In genomic region chr4:16155503-16156169, GRCh38 we compare ENCODE assay signal across 15 cellular contexts.
DNase-seq lines count a peak whose midpoint lies in the region; ATAC-seq and TF ChIP-seq lines count a peak whose summit lies in the region.
"Had no signal": no experiment of that assay in that cellular context is flagged by ENCODE, and none has a peak within 500 bp of the region (broad histone marks: within the 10 kb centered on the region; RNA-seq: fewer than 3 reads in every experiment).

No MANE protein-coding gene starts in this region.

- peak overlapping the region; percentile 32 for H2AK5ac ChIP-seq in mesenchymal stem cell (ENCODE audit: low read length, severe bottlenecking)

- no peak overlapping the region for H2BK5ac ChIP-seq in mesenchymal stem cell (ENCODE audit: low read depth, low read length, poor library complexity, severe bottlenecking)

- H3K4me2 ChIP-seq in mesenchymal stem cell (ENCODE audit: low read length, poor library complexity, severe bottlenecking), result no peak overlapping the region

- peak overlapping the region in 1 of 2 experiments; percentile 61 for H3K18ac ChIP-seq in mesenchymal stem cell (ENCODE audit: low read depth in 1 of 2, low read length in 2 of 2)

- H2AFZ ChIP-seq in mesenchymal stem cell (ENCODE audit: low read depth, low read length), result no peak overlapping the region

- H3K4me1 ChIP-seq in mesenchymal stem cell (ENCODE audit: control insufficient read depth, insufficient read depth, low read depth, low read length) (peaks cover 6% of the 10 kb centered on the region), endodermal cell (ENCODE audit: control insufficient read depth, insufficient read depth, low read length) (peaks cover 6% of the 10 kb centered on the region)
- H3K4me1 ChIP-seq: SJCRH30 had no signal

- no peak for TF ChIP-seq CTCF in endodermal cell (conservative IDR thresholded peaks at IDR 0.05)

- H2BK12ac ChIP-seq in mesenchymal stem cell (ENCODE audit: low read length in 2 of 2), result no peak overlapping the region

- no peak overlapping the region for H2BK120ac ChIP-seq in mesenchymal stem cell (ENCODE audit: low read depth, low read length)

- no peak overlapping the region for H2BK15ac ChIP-seq in mesenchymal stem cell (ENCODE audit: low read depth, poor library complexity, severe bottlenecking)

- 63% methylated on average over 8 of the region's 9 CpGs for WGBS in mesenchymal stem cell
- 85 to 88% methylated on average over 4 to 9 of the region's 9 CpGs for WGBS in endodermal cell (ENCODE audit: insufficient coverage in 1 of 2, insufficient read length in 1 of 2), 2 experiments

- H3K4me3 Mint-ChIP-seq in endodermal cell, result no peak overlapping the region

- H3K9ac ChIP-seq in SK-N-MC (ENCODE audit: insufficient read length) (no peak overlapping the region), mesenchymal stem cell (ENCODE audit: low read length) (no peak overlapping the region), endodermal cell (ENCODE audit: extremely low read depth, low read length, poor library complexity, severe bottlenecking) (no peak overlapping the region)

- H3K4me3 ChIP-seq in SK-N-MC (peak overlapping the region; percentile 28; the same call in 1 of the 2 replicates), mesenchymal stem cell (ENCODE audit: insufficient read depth in 1 of 2, low read depth in 1 of 2, low read length in 2 of 2) (no peak overlapping the region), endodermal cell (ENCODE audit: low read length) (no peak overlapping the region)
- H3K4me3 ChIP-seq: SJCRH30 had no signal

- no peaks in the 10 kb centered on the region for H3K36me3 ChIP-seq in SK-N-MC (ENCODE audit: insufficient read depth, low read length)
- peaks cover 4 to 7% of the 10 kb centered on the region in 2 experiments for H3K36me3 ChIP-seq in mesenchymal stem cell (ENCODE audit: control insufficient read depth in 1 of 2, insufficient read depth in 2 of 2, low read depth in 1 of 2, low read length in 2 of 2)
- no peaks in the 10 kb centered on the region for H3K36me3 ChIP-seq in endodermal cell (ENCODE audit: control insufficient read depth, insufficient read depth, low read length)
- H3K36me3 ChIP-seq: SJCRH30 had no signal

- no peak overlapping the region for H3K23ac ChIP-seq in mesenchymal stem cell (ENCODE audit: low read length in 2 of 2)

- no peaks in the 10 kb centered on the region for H3K79me1 ChIP-seq in mesenchymal stem cell (replicated peaks; ENCODE audit: low read length, poor library complexity, severe bottlenecking)

- ATAC-seq in GM21447 (IDR thresholded peaks at IDR 0.05; ENCODE audit: unreplicated experiment), result no peak

- H3K4ac ChIP-seq in mesenchymal stem cell (ENCODE audit: low read depth in 1 of 2, low read length in 2 of 2), result peak overlapping the region in 1 of 2 experiments; percentile 6

- no peak overlapping the region for H4K91ac ChIP-seq in mesenchymal stem cell (ENCODE audit: low read length)

- H3K27ac ChIP-seq in SK-N-MC, result no peak overlapping the region
- no peak overlapping the region for H3K27ac ChIP-seq in mesenchymal stem cell (ENCODE audit: low read length, poor library complexity, severe bottlenecking)
- no peak overlapping the region for H3K27ac ChIP-seq in endodermal cell (ENCODE audit: low read depth, low read length)
- H3K27ac ChIP-seq: SJCRH30 had no signal

- H3K36me3 Mint-ChIP-seq in endodermal cell (ENCODE audit: low read depth), result no peaks in the 10 kb centered on the region

- no peak overlapping the region for H3K14ac ChIP-seq in mesenchymal stem cell (ENCODE audit: low read length in 2 of 2)

- DNase-seq in NCI-H2081 (lab: John Stamatoyannopoulos, UW) (peak; percentile 6 to 50), NCI-H2081 treated with DMSO at 0.1 percent for 48 hours (lab: John Stamatoyannopoulos, UW) (no peak), COR-L47 (lab: John Stamatoyannopoulos, UW) (peak; percentile 56), SK-N-MC (ENCODE audit: low read depth, low spot score) (peak; percentile 66), mesenchymal stem cell (no peak), endodermal cell (no peak), amniotic stem cell (lab: John Stamatoyannopoulos, UW) (no peak)
- DNase-seq: 8988T, C1 segment of cervical spinal cord, DMS153, NCI-H2107, NCI-H446, RPMI8226, SJCRH30 had no signal

- H3K4me1 Mint-ChIP-seq in endodermal cell, result peaks cover 10% of the 10 kb centered on the region

- peaks cover 0 to 3% of the 10 kb centered on the region in 2 experiments for H3K27me3 ChIP-seq in mesenchymal stem cell (ENCODE audit: control insufficient read depth in 1 of 2, insufficient read depth in 1 of 2, low read length in 2 of 2)
- H3K27me3 ChIP-seq in endodermal cell (ENCODE audit: control insufficient read depth, insufficient read depth, low read length, poor library complexity, severe bottlenecking), result no peaks in the 10 kb centered on the region
- H3K27me3 ChIP-seq: SJCRH30 had no signal

- no peak overlapping the region for H3K27ac Mint-ChIP-seq in endodermal cell

- no peaks in the 10 kb centered on the region for H3K9me3 Mint-ChIP-seq in endodermal cell

- H3K9me3 ChIP-seq in SK-N-MC (ENCODE audit: low read depth, low read length), result no peaks in the 10 kb centered on the region
- no peaks in the 10 kb centered on the region for H3K9me3 ChIP-seq in mesenchymal stem cell (ENCODE audit: control insufficient read depth, low read length)
- no peaks in the 10 kb centered on the region for H3K9me3 ChIP-seq in endodermal cell (ENCODE audit: control insufficient read depth, low read length)
- H3K9me3 ChIP-seq: SJCRH30 had no signal

- no peak overlapping the region for H4K8ac ChIP-seq in mesenchymal stem cell (ENCODE audit: low read length)

- H3K27me3 Mint-ChIP-seq in endodermal cell (ENCODE audit: insufficient read depth), result peaks cover 5% of the 10 kb centered on the region

Comparison
In these comparisons a context has a peak if more than half of its experiments do, and no peak if none do; other contexts are left out.
1. DNase-seq: peak in NCI-H2081 (2 of 2), COR-L47 (single experiment) and SK-N-MC (single experiment); none in NCI-H2081 treated with DMSO at 0.1 percent for 48 hours (single experiment), mesenchymal stem cell (single experiment), endodermal cell (single experiment) and amniotic stem cell (single experiment).